ENCODE assay signal across 19 cellular contexts in the genomic region with DNA sequence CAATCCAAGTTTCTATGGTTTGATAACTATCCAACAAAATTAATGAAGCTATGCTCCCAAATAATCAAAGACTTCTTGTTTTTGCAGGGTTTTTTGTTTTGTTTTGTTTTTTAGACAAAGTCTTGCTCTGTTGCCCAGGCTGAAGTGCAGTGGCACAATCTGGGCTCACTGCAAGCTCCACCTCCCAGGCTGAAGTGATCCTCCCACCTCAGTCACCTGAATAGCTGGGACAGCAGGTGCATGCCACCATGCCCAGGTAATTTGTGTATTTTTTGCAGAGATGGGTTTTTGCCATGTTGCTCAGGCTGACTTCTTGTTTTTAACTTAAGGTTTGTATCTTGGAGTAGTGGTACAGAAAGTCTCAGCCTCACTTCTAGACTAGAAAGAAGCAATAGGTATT. TPM values are rescaled to one million over a fixed set of nuclear protein-coding genes. Genes with fewer than 3 reads are reported as not detected.
A peak's percentile ranks its signal among the peaks of the same experiment; 100 is the strongest.
DNase-seq lines count a peak whose midpoint lies in the region; ATAC-seq and TF ChIP-seq lines count a peak whose summit lies in the region.
"Had no signal": no experiment of that assay in that cellular context is flagged by ENCODE, and none has a peak within 500 bp of the region (broad histone marks: within the 10 kb centered on the region; RNA-seq: fewer than 3 reads in every experiment).

No MANE protein-coding gene starts in this region.

- H3K27ac ChIP-seq in right lobe of liver (peak overlapping the region in 2 of 3 donors; percentile 33 to 82), thyroid gland (no peak overlapping the region)
- H3K27ac ChIP-seq: BLaER1, C4-2B had no signal

- peak overlapping the region; percentile 37 for H3K27ac Mint-ChIP-seq in stimulated activated memory B cell treated with anti-CD40 and anti-IgM and Interleukin-4, amounts not matched to agents 10 μg/mL and 1 μg/mL and 100 μg/mL, for 72 hours
- H3K27ac Mint-ChIP-seq: B cell; CD4-positive, CD25-positive, alpha-beta regulatory T cell; CD8-positive, alpha-beta T cell; HFFc6 had no signal

- TF ChIP-seq POLR2A in right lobe of liver (IDR thresholded peaks at IDR 0.05) (no peak), thyroid gland (IDR thresholded peaks at IDR 0.05) (no peak)

- TF ChIP-seq CTCF in right lobe of liver (IDR thresholded peaks at IDR 0.05) = no peak
- no peak for TF ChIP-seq CTCF in thyroid gland (IDR thresholded peaks at IDR 0.05)

- H3K27me3 Mint-ChIP-seq in stimulated activated memory B cell treated with anti-CD40 and anti-IgM and Interleukin-4, amounts not matched to agents 10 μg/mL and 1 μg/mL and 100 μg/mL, for 72 hours = no peaks in the 10 kb centered on the region

- H3K9me3 ChIP-seq in right lobe of liver (no peaks in the 10 kb centered on the region), thyroid gland (no peaks in the 10 kb centered on the region)
- H3K9me3 ChIP-seq: BLaER1, Caco-2, HAP-1 had no signal

- ATAC-seq in left lobe of liver (peak; percentile 16), right lobe of liver (no peak), HG03280 (IDR thresholded peaks at IDR 0.05; ENCODE audit: unreplicated experiment) (no peak), GM19351 (IDR thresholded peaks at IDR 0.05; ENCODE audit: unreplicated experiment) (no peak), HG03432 (IDR thresholded peaks at IDR 0.05; ENCODE audit: unreplicated experiment) (no peak)
- ATAC-seq in stimulated activated memory B cell treated with anti-CD40 and anti-IgM and Interleukin-4, amounts not matched to agents 10 μg/mL and 1 μg/mL and 100 μg/mL, for 72 hours = no peak
- ATAC-seq: CD8-positive, alpha-beta T cell had no signal

- H3K4me1 Mint-ChIP-seq in stimulated activated memory B cell treated with anti-CD40 and anti-IgM and Interleukin-4, amounts not matched to agents 10 μg/mL and 1 μg/mL and 100 μg/mL, for 72 hours = peaks cover 14% of the 10 kb centered on the region
- H3K4me1 Mint-ChIP-seq: CD4-positive, CD25-positive, alpha-beta regulatory T cell had no signal

- H3K36me3 ChIP-seq in right lobe of liver (no peaks in the 10 kb centered on the region), thyroid gland (no peaks in the 10 kb centered on the region)
- H3K36me3 ChIP-seq: BLaER1, HAP-1 had no signal

- H3K36me3 Mint-ChIP-seq in stimulated activated memory B cell treated with anti-CD40 and anti-IgM and Interleukin-4, amounts not matched to agents 10 μg/mL and 1 μg/mL and 100 μg/mL, for 72 hours = no peaks in the 10 kb centered on the region
- H3K36me3 Mint-ChIP-seq: CD4-positive, CD25-positive, alpha-beta regulatory T cell; CD8-positive, alpha-beta T cell had no signal

- DNase-seq in left lobe of liver (ENCODE audit: low spot score) = no peak
- DNase-seq in right lobe of liver = no peak
- peak; percentile 23 to 57 for DNase-seq in thyroid gland
- DNase-seq in AML-193 (lab: John Stamatoyannopoulos, UW) = no peak
- DNase-seq: Caco-2; CD4-positive, CD25-positive, alpha-beta regulatory T cell; CD8-positive, alpha-beta T cell; DMS153; DND-41; GOT3; HFFc6 had no signal

- intact Hi-C loops in right lobe of liver (cut with DNase I) = no loop called here
- intact Hi-C loops in thyroid gland (cut with DNase I) = no loop called here

- H3K4me3 Mint-ChIP-seq in stimulated activated memory B cell treated with anti-CD40 and anti-IgM and Interleukin-4, amounts not matched to agents 10 μg/mL and 1 μg/mL and 100 μg/mL, for 72 hours = no peak overlapping the region
- H3K4me3 Mint-ChIP-seq: B cell; CD4-positive, CD25-positive, alpha-beta regulatory T cell; CD8-positive, alpha-beta T cell; HFFc6 had no signal

- no peaks in the 10 kb centered on the region for H3K9me3 Mint-ChIP-seq in stimulated activated memory B cell treated with anti-CD40 and anti-IgM and Interleukin-4, amounts not matched to agents 10 μg/mL and 1 μg/mL and 100 μg/mL, for 72 hours
- H3K9me3 Mint-ChIP-seq: CD4-positive, CD25-positive, alpha-beta regulatory T cell; CD8-positive, alpha-beta T cell; HFFc6 had no signal

- H3K4me1 ChIP-seq in right lobe of liver (peaks cover 0 to 55% (median 22%) of the 10 kb centered on the region in 4 donors), thyroid gland (peaks cover 10 to 24% of the 10 kb centered on the region in 2 donors)
- H3K4me1 ChIP-seq: BLaER1, HAP-1 had no signal

- no peaks in the 10 kb centered on the region for H3K27me3 ChIP-seq in right lobe of liver
- H3K27me3 ChIP-seq in thyroid gland = no peaks in the 10 kb centered on the region

- H3K4me3 ChIP-seq in right lobe of liver (no peak overlapping the region), thyroid gland (replicated peaks in 1 of 3) (no peak overlapping the region)
- H3K4me3 ChIP-seq: BLaER1, HAP-1 had no signal

RNA-seq across cellular contexts. Expression of a gene that starts 11.0 kb away (rescaled TPM):
- total RNA-seq in left lobe of liver = 570 TPM
- total RNA-seq in right lobe of liver = 1,000 to 10,000 TPM in 1 of 6 experiments, 100 to 1,000 TPM in 5; 404 to 1,363 (median 579) TPM
- total RNA-seq in thyroid gland = 10 to 100 TPM; 20.6 to 62.3 (median 51.0) TPM

Comparison
In these comparisons a context has a peak if more than half of its experiments do, and no peak if none do; other contexts are left out.
1. DNase-seq: peak in thyroid gland (2 of 2); none in left lobe of liver (single experiment), right lobe of liver (0 of 3) and AML-193 (0 of 2).
2. H3K27ac ChIP-seq: peak in right lobe of liver (2 of 3); none in thyroid gland (0 of 3).